In the genomic region with DNA sequence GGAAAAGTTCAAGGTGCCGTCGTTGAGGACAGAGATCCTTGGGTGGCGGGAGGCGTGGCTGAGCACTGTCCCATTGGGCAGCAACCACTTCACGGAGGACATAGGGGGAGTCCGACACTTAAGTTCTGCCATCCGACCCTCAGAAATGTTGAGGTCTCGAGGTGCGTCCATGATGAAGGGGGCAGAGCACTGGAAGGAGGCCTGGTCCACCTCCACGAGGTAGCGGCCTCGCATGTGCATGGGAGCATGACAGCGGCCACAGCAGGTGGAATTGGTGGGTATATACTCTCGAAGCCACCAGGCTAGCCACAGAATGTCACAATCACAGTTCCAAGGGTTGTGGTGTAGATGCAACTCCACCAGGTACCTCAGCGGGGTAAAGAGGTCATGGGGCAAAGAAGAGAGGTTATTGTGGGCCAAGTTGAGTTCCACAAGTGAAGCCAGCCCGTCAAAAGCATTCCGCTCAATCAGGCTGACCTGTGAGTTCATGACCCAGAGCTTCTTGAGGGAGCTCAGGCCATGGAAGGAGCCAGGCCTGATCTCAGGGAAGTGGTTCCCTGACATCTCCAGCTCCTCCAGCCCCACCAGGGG, we compare ENCODE assay signal across 19 cellular contexts. TPM values are rescaled to one million over a fixed set of nuclear protein-coding genes. Genes with fewer than 3 reads are reported as not detected.
DNase-seq lines count a peak whose midpoint lies in the region; ATAC-seq and TF ChIP-seq lines count a peak whose summit lies in the region.
"Had no signal": no experiment of that assay in that cellular context is flagged by ENCODE, and none has a peak within 500 bp of the region (broad histone marks: within the 10 kb centered on the region; RNA-seq: fewer than 3 reads in every experiment).

No MANE protein-coding gene starts in this region.

- no peaks in the 10 kb centered on the region for H3K4me1 ChIP-seq in CD8-positive, alpha-beta T cell (ENCODE audit: insufficient read depth, low read length)
- peaks cover 21% of the 10 kb centered on the region for H3K4me1 ChIP-seq in hepatocyte (ENCODE audit: insufficient read depth)

- peaks cover 4% of the 10 kb centered on the region for H3K27me3 Mint-ChIP-seq in CD8-positive, alpha-beta T cell (ENCODE audit: low read depth)
- H3K27me3 Mint-ChIP-seq in T-cell (peaks cover 0 to 12% of the 10 kb centered on the region in 2 donors), Calu3 (ENCODE audit: unreplicated experiment) (no peaks in the 10 kb centered on the region)

- H3K4me2 ChIP-seq in hepatocyte: peak overlapping the region; percentile 84
- H3K4me2 ChIP-seq in neural cell (ENCODE audit: low read length): peak overlapping the region; percentile 78
- H3K4me2 ChIP-seq: SK-N-SH had no signal

- H2AFZ ChIP-seq in hepatocyte: no peak overlapping the region
- H2AFZ ChIP-seq in neural cell (ENCODE audit: low read depth, low read length): no peak overlapping the region
- H2AFZ ChIP-seq: parathyroid adenoma had no signal

- H4K20me1 ChIP-seq in hepatocyte (ENCODE audit: insufficient read depth, poor library complexity, severe bottlenecking): peaks cover 49% of the 10 kb centered on the region
- peaks cover 10% of the 10 kb centered on the region for H4K20me1 ChIP-seq in neural cell (ENCODE audit: insufficient read depth)

- no peaks in the 10 kb centered on the region for H3F3A ChIP-seq in neural cell (ENCODE audit: insufficient read depth, low read length, poor library complexity, severe bottlenecking)

- no peak for TF ChIP-seq EP300 in neural cell (conservative IDR thresholded peaks at IDR 0.05; ENCODE audit: poor library complexity, severe bottlenecking)

- no peaks in the 10 kb centered on the region for H3K36me3 ChIP-seq in CD8-positive, alpha-beta T cell (ENCODE audit: insufficient read depth, low read length)
- H3K36me3 ChIP-seq in hepatocyte (replicated peaks; ENCODE audit: insufficient read depth, low read depth): no peaks in the 10 kb centered on the region
- H3K36me3 ChIP-seq in neural cell (ENCODE audit: insufficient read depth, low read length): peaks cover 7% of the 10 kb centered on the region
- H3K36me3 ChIP-seq: ascending aorta, thyroid gland had no signal

- no peak for TF ChIP-seq CTCF in CD8-positive, alpha-beta T cell (IDR thresholded peaks at IDR 0.05)
- TF ChIP-seq CTCF in hepatocyte (IDR thresholded peaks at IDR 0.05; ENCODE audit: poor library complexity): no peak
- no peak for TF ChIP-seq CTCF in neural cell (IDR thresholded peaks at IDR 0.05; ENCODE audit: poor library complexity, severe bottlenecking)
- no peak for TF ChIP-seq CTCF in Calu3 (IDR thresholded peaks at IDR 0.05; ENCODE audit: unreplicated experiment)

- H3K36me3 Mint-ChIP-seq in CD8-positive, alpha-beta T cell: peaks cover 10% of the 10 kb centered on the region
- H3K36me3 Mint-ChIP-seq in T-cell: peaks cover 25% of the 10 kb centered on the region
- H3K36me3 Mint-ChIP-seq in Calu3 (ENCODE audit: insufficient read depth, unreplicated experiment): peaks cover 4% of the 10 kb centered on the region

- intact Hi-C loops in CD8-positive, alpha-beta T cell (cut with DNase I, micrococcal nuclease): no loop called here
- intact Hi-C loops in Calu3 (cut with micrococcal nuclease; ENCODE audit: unreplicated experiment): loop anchor here (10.0 kb wide), 1 partner anchor 325 kb away; no protein-coding TSS in a partner anchor

- H3K9me2 ChIP-seq in hepatocyte (replicated peaks; ENCODE audit: insufficient read depth): no peaks in the 10 kb centered on the region
- H3K9me2 ChIP-seq in neural cell (ENCODE audit: insufficient read depth, low read length): no peaks in the 10 kb centered on the region
- H3K9me2 ChIP-seq: SK-N-SH had no signal

- no peaks in the 10 kb centered on the region for H3K9me3 ChIP-seq in CD8-positive, alpha-beta T cell (ENCODE audit: low read length)
- H3K9me3 ChIP-seq in hepatocyte (ENCODE audit: low read depth) (no peaks in the 10 kb centered on the region), neural cell (ENCODE audit: low read length) (no peaks in the 10 kb centered on the region)
- H3K9me3 ChIP-seq: ascending aorta, gastroesophageal sphincter, SK-N-SH, thyroid gland had no signal

- ATAC-seq in CD8-positive, alpha-beta T cell: no peak
- ATAC-seq in T-cell (replicated peaks in 1 of 4): no peak
- no peak for ATAC-seq in GM18511 (IDR thresholded peaks at IDR 0.05; ENCODE audit: unreplicated experiment)
- ATAC-seq: activated CD8-positive, alpha-beta T cell treated with anti-CD3 and anti-CD28 coated beads for 36 hours; gastroesophageal sphincter had no signal

- H3K4me3 ChIP-seq in CD8-positive, alpha-beta T cell (ENCODE audit: low read depth, low read length): no peak overlapping the region
- H3K4me3 ChIP-seq in hepatocyte (no peak overlapping the region), neural cell (ENCODE audit: low read length) (peak overlapping the region; percentile 90)
- H3K4me3 ChIP-seq: ascending aorta, thyroid gland had no signal

- peak overlapping the region; percentile 70 for H3K4me3 Mint-ChIP-seq in CD8-positive, alpha-beta T cell
- H3K4me3 Mint-ChIP-seq in T-cell (peak overlapping the region; percentile 39 to 79 (median 65)), Calu3 (ENCODE audit: low read depth, unreplicated experiment) (no peak overlapping the region)

- CTCF ChIA-PET in CD8-positive, alpha-beta T cell (lab: Charles Lee): interaction anchor here (1.3 kb wide), 1 partner anchor 320 kb away, joined by 3 read pairs; no protein-coding TSS in a partner anchor
- CTCF ChIA-PET in T-cell (lab: Charles Lee) (interaction anchor here in 1 of 2 donors (1.0 kb wide), 1 partner anchor 75 kb away, joined by 4 read pairs; no protein-coding TSS in a partner anchor), Calu3 (lab: Charles Lee) (interaction anchor here (0.7 kb wide), 1 partner anchor 50 kb away, joined by 3 read pairs; no protein-coding TSS in a partner anchor)

- no peak overlapping the region for H3K9ac ChIP-seq in neural cell (ENCODE audit: low read length)
- H3K9ac ChIP-seq: parathyroid adenoma, SK-N-SH had no signal

- no peaks in the 10 kb centered on the region for H3K9me3 Mint-ChIP-seq in CD8-positive, alpha-beta T cell
- no peaks in the 10 kb centered on the region for H3K9me3 Mint-ChIP-seq in T-cell
- H3K9me3 Mint-ChIP-seq in Calu3 (ENCODE audit: low read depth, unreplicated experiment): no peaks in the 10 kb centered on the region
- H3K9me3 Mint-ChIP-seq: activated CD8-positive, alpha-beta T cell treated with anti-CD3 and anti-CD28 coated beads for 36 hours; activated T-helper 1 cell treated with anti-CD3 and anti-CD28 coated beads, Interleukin-12 subunit alpha, Interleukin-12 subunit beta, Interleukin-2, Interleukin-4 antibody, amounts not matched to agents 30 ng/mL and 10 ng/mL and 1 ng/mL, durations not matched to agents 14 hours and 24 hours and 36 hours had no signal

- H3K4me1 Mint-ChIP-seq in CD8-positive, alpha-beta T cell (ENCODE audit: low read depth): peaks cover 30% of the 10 kb centered on the region
- H3K4me1 Mint-ChIP-seq in T-cell (peaks cover 20 to 26% (median 23%) of the 10 kb centered on the region in 3 donors), Calu3 (ENCODE audit: low read depth, unreplicated experiment) (no peaks in the 10 kb centered on the region)

- no peaks in the 10 kb centered on the region for H3K27me3 ChIP-seq in CD8-positive, alpha-beta T cell (ENCODE audit: insufficient read depth, low read length)
- H3K27me3 ChIP-seq in hepatocyte (peaks cover 3% of the 10 kb centered on the region), neural cell (ENCODE audit: insufficient read depth, low read depth, low read length) (no peaks in the 10 kb centered on the region)
- H3K27me3 ChIP-seq: ascending aorta, thyroid gland had no signal

- TF ChIP-seq RAD21 in neural cell (conservative IDR thresholded peaks at IDR 0.05): no peak

- no peak for DNase-seq in CD8-positive, alpha-beta T cell
- DNase-seq in T-cell (no peak), hepatocyte (ENCODE audit: low spot score) (no peak), GM19240 (ENCODE audit: insufficient read length, low spot score) (no peak), Calu3 (no peak), NCI-H526 treated with DMSO at 0.1 percent for 48 hours (lab: John Stamatoyannopoulos, UW) (no peak)
- DNase-seq: activated CD8-positive, alpha-beta T cell treated with anti-CD3 and anti-CD28 coated beads for 36 hours; cortex of kidney; NCI-H1092 treated with DMSO at 0.1 percent for 48 hours; NCI-H69; SK-N-SH; thyroid gland had no signal

- peaks cover 48% of the 10 kb centered on the region for H3K79me2 ChIP-seq in hepatocyte
- H3K79me2 ChIP-seq in neural cell (replicated peaks; ENCODE audit: insufficient read depth, low read length): peaks cover 63% of the 10 kb centered on the region

- H3K27ac ChIP-seq in CD8-positive, alpha-beta T cell (ENCODE audit: low read depth, low read length): no peak overlapping the region
- H3K27ac ChIP-seq in hepatocyte: no peak overlapping the region
- no peak overlapping the region for H3K27ac ChIP-seq in neural cell (ENCODE audit: low read length)
- H3K27ac ChIP-seq: ascending aorta, gastroesophageal sphincter, parathyroid adenoma, skin epidermis, thyroid gland had no signal

- POLR2A ChIA-PET in CD8-positive, alpha-beta T cell (lab: Charles Lee): interaction anchor here (0.7 to 0.8 kb wide), 2 partner anchors 10 to 302 kb away, joined by 3 read pairs; no protein-coding TSS in a partner anchor
- POLR2A ChIA-PET in T-cell (lab: Charles Lee): no interaction called here

- no TSS peak for BruUV-seq in Calu3 (replicated peaks; lab: Mats Ljungman, UMichigan)

- no peak overlapping the region for H3K27ac Mint-ChIP-seq in CD8-positive, alpha-beta T cell
- no peak overlapping the region for H3K27ac Mint-ChIP-seq in T-cell
- H3K27ac Mint-ChIP-seq in Calu3 (ENCODE audit: unreplicated experiment): no peak overlapping the region
- H3K27ac Mint-ChIP-seq: activated CD8-positive, alpha-beta T cell treated with anti-CD3 and anti-CD28 coated beads for 36 hours; activated T-helper 1 cell treated with anti-CD3 and anti-CD28 coated beads, Interleukin-12 subunit alpha, Interleukin-12 subunit beta, Interleukin-2, Interleukin-4 antibody, amounts not matched to agents 30 ng/mL and 10 ng/mL and 1 ng/mL, durations not matched to agents 14 hours and 24 hours and 36 hours had no signal

- 98% methylated on average over 17 of the region's 17 CpGs for WGBS in hepatocyte (ENCODE audit: low lambda C conversion rate, missing lambda C conversion rate)

RNA-seq across cellular contexts. Expression of a gene that starts 1.7 kb away (rescaled TPM):
- 1 to 10 TPM; 1.2 to 1.5 TPM for total RNA-seq in CD8-positive, alpha-beta T cell
- total RNA-seq in T-cell: under 1 TPM in 3 of 5 donors, not detected in 2; 0.07 to 0.77 (median 0.18) TPM
- total RNA-seq in hepatocyte: 15.1 TPM in 2 replicates
- 3.5 and 3.9 TPM in 2 replicates for polyA plus RNA-seq in hepatocyte
- polyA plus RNA-seq in neural cell: 15.7 and 15.8 TPM in 2 replicates
- polyA minus RNA-seq in neural cell: 31.2 and 34.7 TPM in 2 replicates
- not detected in 2 replicates for total RNA-seq in Calu3 (2022)
- total RNA-seq: activated CD8-positive, alpha-beta T cell treated with anti-CD3 and anti-CD28 coated beads for 36 hours had no signal
